Comparison of ENCODE assay signal across 29 cellular contexts in genomic region chr2:191341436-191341835, GRCh38.
"Had no signal": no experiment of that assay in that cellular context is flagged by ENCODE, and none has a peak within 500 bp of the region (broad histone marks: within the 10 kb centered on the region; RNA-seq: fewer than 3 reads in every experiment).

No MANE protein-coding gene starts in this region.

- H3K4me1 ChIP-seq: ascending aorta, prostate gland, sigmoid colon had no signal

- H3K4me3 Mint-ChIP-seq: activated naive CD8-positive, alpha-beta T cell treated with anti-CD3 and anti-CD28 coated beads, Interleukin-2, amount 10 ng/mL, durations not matched to agents 7 days and 5 days; brain; naive thymus-derived CD4-positive, alpha-beta T cell; stimulated activated memory B cell treated with anti-CD40 and anti-IgM and Interleukin-4, amounts not matched to agents 10 μg/mL and 1 μg/mL and 100 μg/mL, for 72 hours; stimulated activated naive CD8-positive, alpha-beta T cell treated with anti-CD3 and anti-CD28 coated beads, Interleukin-15, amount 100 ng/mL, for 72 hours; T-helper 1 cell treated with Interleukin-12 subunit alpha and Interleukin-12 subunit beta and Interleukin-4 antibody, amounts not matched to agents 30 μg/mL and 1 μg/mL, for 36 hours; type B pancreatic cell had no signal

- DNase-seq: activated CD4-positive, alpha-beta T cell treated with anti-CD3 and anti-CD28 coated beads for 48 hours; activated CD4-positive, alpha-beta T cell treated with anti-CD3 and anti-CD28 coated beads, Interleukin-2, amount 50 U/mL, for 48 hours; activated CD8-positive, alpha-beta memory T cell treated with anti-CD3 and anti-CD28 coated beads for 24 hours; activated effector memory CD4-positive, alpha-beta T cell treated with Interleukin-2 at 50 U/mL for 16 hours; activated naive CD4-positive, alpha-beta T cell treated with Interleukin-2 at 50 U/mL for 16 hours; activated naive CD8-positive, alpha-beta T cell treated with anti-CD3 and anti-CD28 coated beads, Interleukin-2, amount 10 ng/mL, durations not matched to agents 7 days and 5 days; caudate nucleus; cortex of kidney; head of caudate nucleus; hippocampal formation; left colon; naive thymus-derived CD4-positive, alpha-beta T cell; ovary; sigmoid colon; small intestine; stimulated activated CD4-positive, alpha-beta T cell treated with anti-CD3 and anti-CD28 coated beads, Interleukin-4, amount 100 ng/mL, for 24 hours; stimulated activated naive CD8-positive, alpha-beta T cell treated with anti-CD3 and anti-CD28 coated beads, Interleukin-15, amount 100 ng/mL, for 72 hours; substantia nigra; SW 1271; T-helper 9 cell; WERI-Rb-1 had no signal

- H3K27ac ChIP-seq: ascending aorta, gastroesophageal sphincter, ovary, prostate gland, sigmoid colon, WERI-Rb-1 had no signal

- H3K36me3 Mint-ChIP-seq: stimulated activated memory B cell treated with anti-CD40 and anti-IgM and Interleukin-4, amounts not matched to agents 10 μg/mL and 1 μg/mL and 100 μg/mL, for 72 hours had no signal

- H3K36me3 ChIP-seq: gastroesophageal sphincter, ovary, prostate gland, sigmoid colon, WERI-Rb-1 had no signal

- H3K27ac Mint-ChIP-seq: activated naive CD8-positive, alpha-beta T cell treated with anti-CD3 and anti-CD28 coated beads, Interleukin-2, amount 10 ng/mL, durations not matched to agents 7 days and 5 days; brain; naive thymus-derived CD4-positive, alpha-beta T cell; stimulated activated memory B cell treated with anti-CD40 and anti-IgM and Interleukin-4, amounts not matched to agents 10 μg/mL and 1 μg/mL and 100 μg/mL, for 72 hours; T-helper 1 cell treated with Interleukin-12 subunit alpha and Interleukin-12 subunit beta and Interleukin-4 antibody, amounts not matched to agents 30 μg/mL and 1 μg/mL, for 36 hours; type B pancreatic cell had no signal

- H3K27me3 ChIP-seq: ascending aorta, gastroesophageal sphincter, ovary, sigmoid colon had no signal

- H3K4me1 Mint-ChIP-seq: activated naive CD8-positive, alpha-beta T cell treated with anti-CD3 and anti-CD28 coated beads, Interleukin-2, amount 10 ng/mL, durations not matched to agents 7 days and 5 days; naive thymus-derived CD4-positive, alpha-beta T cell; stimulated activated memory B cell treated with anti-CD40 and anti-IgM and Interleukin-4, amounts not matched to agents 10 μg/mL and 1 μg/mL and 100 μg/mL, for 72 hours had no signal

- H3K4me3 ChIP-seq: ascending aorta, gastroesophageal sphincter, ovary, prostate gland, sigmoid colon had no signal

- H3K9me3 ChIP-seq: ascending aorta, gastroesophageal sphincter, ovary, prostate gland, sigmoid colon had no signal

- H3K27me3 Mint-ChIP-seq: activated naive CD8-positive, alpha-beta T cell treated with anti-CD3 and anti-CD28 coated beads, Interleukin-2, amount 10 ng/mL, durations not matched to agents 7 days and 5 days; brain; naive thymus-derived CD4-positive, alpha-beta T cell; stimulated activated memory B cell treated with anti-CD40 and anti-IgM and Interleukin-4, amounts not matched to agents 10 μg/mL and 1 μg/mL and 100 μg/mL, for 72 hours; stimulated activated naive CD8-positive, alpha-beta T cell treated with anti-CD3 and anti-CD28 coated beads, Interleukin-15, amount 100 ng/mL, for 72 hours; type B pancreatic cell had no signal

- H3K9me3 Mint-ChIP-seq: activated naive CD8-positive, alpha-beta T cell treated with anti-CD3 and anti-CD28 coated beads, Interleukin-2, amount 10 ng/mL, durations not matched to agents 7 days and 5 days; brain; naive thymus-derived CD4-positive, alpha-beta T cell; stimulated activated memory B cell treated with anti-CD40 and anti-IgM and Interleukin-4, amounts not matched to agents 10 μg/mL and 1 μg/mL and 100 μg/mL, for 72 hours; stimulated activated naive CD8-positive, alpha-beta T cell treated with anti-CD3 and anti-CD28 coated beads, Interleukin-15, amount 100 ng/mL, for 72 hours; T-helper 1 cell treated with Interleukin-12 subunit alpha and Interleukin-12 subunit beta and Interleukin-4 antibody, amounts not matched to agents 30 μg/mL and 1 μg/mL, for 36 hours; type B pancreatic cell had no signal

- ATAC-seq: activated CD4-positive, CD25-positive, alpha-beta regulatory T cell treated with anti-CD3 and anti-CD28 coated beads, Interleukin-2, amount 50 U/mL, for 24 hours; gastroesophageal sphincter; left colon; naive thymus-derived CD4-positive, alpha-beta T cell; stimulated activated memory B cell treated with anti-CD40 and anti-IgM and Interleukin-4, amounts not matched to agents 10 μg/mL and 1 μg/mL and 100 μg/mL, for 72 hours; stimulated activated naive CD8-positive, alpha-beta T cell treated with anti-CD3 and anti-CD28 coated beads, Interleukin-15, amount 100 ng/mL, for 72 hours had no signal
